16 cellular contexts compared by ENCODE assay signal in genomic region chr17:64252831-64253230, GRCh38.
"Had no signal": no experiment of that assay in that cellular context is flagged by ENCODE, and none has a peak within 500 bp of the region (broad histone marks: within the 10 kb centered on the region; RNA-seq: fewer than 3 reads in every experiment).

No MANE protein-coding gene starts in this region.

- DNase-seq: activated CD4-positive, alpha-beta T cell treated with anti-CD3 and anti-CD28 coated beads, Interleukin-2, amount 50 U/mL, for 1 hour; activated naive CD4-positive, alpha-beta T cell; activated naive CD8-positive, alpha-beta T cell treated with anti-CD3 and anti-CD28 coated beads, Interleukin-2, amount 10 ng/mL, durations not matched to agents 7 days and 5 days; activated T-cell treated with anti-CD3 and anti-CD28 coated beads for 4 hours; aorta; kidney; left ventricle myocardium inferior; stimulated activated CD4-positive, alpha-beta T cell treated with anti-CD3 and anti-CD28 coated beads, Interleukin-4, amount 100 ng/mL, for 24 hours; stimulated activated naive CD4-positive, alpha-beta T cell had no signal

- H3K36me3 ChIP-seq: gastroesophageal sphincter, left ventricle myocardium inferior, right atrium auricular region, tibial nerve had no signal

- H3K27ac Mint-ChIP-seq: activated naive CD8-positive, alpha-beta T cell treated with anti-CD3 and anti-CD28 coated beads, Interleukin-2, amount 10 ng/mL, durations not matched to agents 7 days and 5 days; memory B cell had no signal

- H3K4me3 ChIP-seq: gastroesophageal sphincter, left ventricle myocardium inferior, right atrium auricular region, skin epidermis, tibial nerve had no signal

- H3K9me3 ChIP-seq: gastroesophageal sphincter, left ventricle myocardium inferior, right atrium auricular region, tibial nerve had no signal

- H3K27ac ChIP-seq: gastroesophageal sphincter, left ventricle myocardium inferior, right atrium auricular region, skin epidermis, tibial nerve had no signal

- ATAC-seq: activated CD4-positive, CD25-positive, alpha-beta regulatory T cell treated with anti-CD3 and anti-CD28 coated beads, Interleukin-2, amount 50 U/mL, for 24 hours; gastroesophageal sphincter; natural killer cell treated with Interleukin-12 subunit alpha and Interleukin-12 subunit beta and Interleukin-15 and Interleukin-18, amount 100 ng/mL, for 72 hours had no signal

- H3K27me3 Mint-ChIP-seq: activated naive CD8-positive, alpha-beta T cell treated with anti-CD3 and anti-CD28 coated beads, Interleukin-2, amount 10 ng/mL, durations not matched to agents 7 days and 5 days; memory B cell; natural killer cell treated with Interleukin-12 subunit alpha and Interleukin-12 subunit beta and Interleukin-15 and Interleukin-18, amount 100 ng/mL, for 72 hours had no signal

- H3K27me3 ChIP-seq: gastroesophageal sphincter, right atrium auricular region, tibial nerve had no signal

- H3K9me3 Mint-ChIP-seq: activated naive CD8-positive, alpha-beta T cell treated with anti-CD3 and anti-CD28 coated beads, Interleukin-2, amount 10 ng/mL, durations not matched to agents 7 days and 5 days; memory B cell; natural killer cell treated with Interleukin-12 subunit alpha and Interleukin-12 subunit beta and Interleukin-15 and Interleukin-18, amount 100 ng/mL, for 72 hours had no signal

- FAIRE-seq: kidney had no signal

- H3K36me3 Mint-ChIP-seq: memory B cell; natural killer cell treated with Interleukin-12 subunit alpha and Interleukin-12 subunit beta and Interleukin-15 and Interleukin-18, amount 100 ng/mL, for 72 hours had no signal

- H3K4me3 Mint-ChIP-seq: activated naive CD8-positive, alpha-beta T cell treated with anti-CD3 and anti-CD28 coated beads, Interleukin-2, amount 10 ng/mL, durations not matched to agents 7 days and 5 days; memory B cell; natural killer cell treated with Interleukin-12 subunit alpha and Interleukin-12 subunit beta and Interleukin-15 and Interleukin-18, amount 100 ng/mL, for 72 hours had no signal
